Comparison of ENCODE assay signal across 1 cellular context in genomic region chr9:122223435-122223834, GRCh38.
TF ChIP-seq lines count a peak whose summit lies in the region.

No MANE protein-coding gene starts in this region.

TF ChIP-seq in K562, 482 proteins besides CTCF, POLR2A, EP300 and RAD21 (continued from another document):
- TF ChIP-seq, protein P1, sequence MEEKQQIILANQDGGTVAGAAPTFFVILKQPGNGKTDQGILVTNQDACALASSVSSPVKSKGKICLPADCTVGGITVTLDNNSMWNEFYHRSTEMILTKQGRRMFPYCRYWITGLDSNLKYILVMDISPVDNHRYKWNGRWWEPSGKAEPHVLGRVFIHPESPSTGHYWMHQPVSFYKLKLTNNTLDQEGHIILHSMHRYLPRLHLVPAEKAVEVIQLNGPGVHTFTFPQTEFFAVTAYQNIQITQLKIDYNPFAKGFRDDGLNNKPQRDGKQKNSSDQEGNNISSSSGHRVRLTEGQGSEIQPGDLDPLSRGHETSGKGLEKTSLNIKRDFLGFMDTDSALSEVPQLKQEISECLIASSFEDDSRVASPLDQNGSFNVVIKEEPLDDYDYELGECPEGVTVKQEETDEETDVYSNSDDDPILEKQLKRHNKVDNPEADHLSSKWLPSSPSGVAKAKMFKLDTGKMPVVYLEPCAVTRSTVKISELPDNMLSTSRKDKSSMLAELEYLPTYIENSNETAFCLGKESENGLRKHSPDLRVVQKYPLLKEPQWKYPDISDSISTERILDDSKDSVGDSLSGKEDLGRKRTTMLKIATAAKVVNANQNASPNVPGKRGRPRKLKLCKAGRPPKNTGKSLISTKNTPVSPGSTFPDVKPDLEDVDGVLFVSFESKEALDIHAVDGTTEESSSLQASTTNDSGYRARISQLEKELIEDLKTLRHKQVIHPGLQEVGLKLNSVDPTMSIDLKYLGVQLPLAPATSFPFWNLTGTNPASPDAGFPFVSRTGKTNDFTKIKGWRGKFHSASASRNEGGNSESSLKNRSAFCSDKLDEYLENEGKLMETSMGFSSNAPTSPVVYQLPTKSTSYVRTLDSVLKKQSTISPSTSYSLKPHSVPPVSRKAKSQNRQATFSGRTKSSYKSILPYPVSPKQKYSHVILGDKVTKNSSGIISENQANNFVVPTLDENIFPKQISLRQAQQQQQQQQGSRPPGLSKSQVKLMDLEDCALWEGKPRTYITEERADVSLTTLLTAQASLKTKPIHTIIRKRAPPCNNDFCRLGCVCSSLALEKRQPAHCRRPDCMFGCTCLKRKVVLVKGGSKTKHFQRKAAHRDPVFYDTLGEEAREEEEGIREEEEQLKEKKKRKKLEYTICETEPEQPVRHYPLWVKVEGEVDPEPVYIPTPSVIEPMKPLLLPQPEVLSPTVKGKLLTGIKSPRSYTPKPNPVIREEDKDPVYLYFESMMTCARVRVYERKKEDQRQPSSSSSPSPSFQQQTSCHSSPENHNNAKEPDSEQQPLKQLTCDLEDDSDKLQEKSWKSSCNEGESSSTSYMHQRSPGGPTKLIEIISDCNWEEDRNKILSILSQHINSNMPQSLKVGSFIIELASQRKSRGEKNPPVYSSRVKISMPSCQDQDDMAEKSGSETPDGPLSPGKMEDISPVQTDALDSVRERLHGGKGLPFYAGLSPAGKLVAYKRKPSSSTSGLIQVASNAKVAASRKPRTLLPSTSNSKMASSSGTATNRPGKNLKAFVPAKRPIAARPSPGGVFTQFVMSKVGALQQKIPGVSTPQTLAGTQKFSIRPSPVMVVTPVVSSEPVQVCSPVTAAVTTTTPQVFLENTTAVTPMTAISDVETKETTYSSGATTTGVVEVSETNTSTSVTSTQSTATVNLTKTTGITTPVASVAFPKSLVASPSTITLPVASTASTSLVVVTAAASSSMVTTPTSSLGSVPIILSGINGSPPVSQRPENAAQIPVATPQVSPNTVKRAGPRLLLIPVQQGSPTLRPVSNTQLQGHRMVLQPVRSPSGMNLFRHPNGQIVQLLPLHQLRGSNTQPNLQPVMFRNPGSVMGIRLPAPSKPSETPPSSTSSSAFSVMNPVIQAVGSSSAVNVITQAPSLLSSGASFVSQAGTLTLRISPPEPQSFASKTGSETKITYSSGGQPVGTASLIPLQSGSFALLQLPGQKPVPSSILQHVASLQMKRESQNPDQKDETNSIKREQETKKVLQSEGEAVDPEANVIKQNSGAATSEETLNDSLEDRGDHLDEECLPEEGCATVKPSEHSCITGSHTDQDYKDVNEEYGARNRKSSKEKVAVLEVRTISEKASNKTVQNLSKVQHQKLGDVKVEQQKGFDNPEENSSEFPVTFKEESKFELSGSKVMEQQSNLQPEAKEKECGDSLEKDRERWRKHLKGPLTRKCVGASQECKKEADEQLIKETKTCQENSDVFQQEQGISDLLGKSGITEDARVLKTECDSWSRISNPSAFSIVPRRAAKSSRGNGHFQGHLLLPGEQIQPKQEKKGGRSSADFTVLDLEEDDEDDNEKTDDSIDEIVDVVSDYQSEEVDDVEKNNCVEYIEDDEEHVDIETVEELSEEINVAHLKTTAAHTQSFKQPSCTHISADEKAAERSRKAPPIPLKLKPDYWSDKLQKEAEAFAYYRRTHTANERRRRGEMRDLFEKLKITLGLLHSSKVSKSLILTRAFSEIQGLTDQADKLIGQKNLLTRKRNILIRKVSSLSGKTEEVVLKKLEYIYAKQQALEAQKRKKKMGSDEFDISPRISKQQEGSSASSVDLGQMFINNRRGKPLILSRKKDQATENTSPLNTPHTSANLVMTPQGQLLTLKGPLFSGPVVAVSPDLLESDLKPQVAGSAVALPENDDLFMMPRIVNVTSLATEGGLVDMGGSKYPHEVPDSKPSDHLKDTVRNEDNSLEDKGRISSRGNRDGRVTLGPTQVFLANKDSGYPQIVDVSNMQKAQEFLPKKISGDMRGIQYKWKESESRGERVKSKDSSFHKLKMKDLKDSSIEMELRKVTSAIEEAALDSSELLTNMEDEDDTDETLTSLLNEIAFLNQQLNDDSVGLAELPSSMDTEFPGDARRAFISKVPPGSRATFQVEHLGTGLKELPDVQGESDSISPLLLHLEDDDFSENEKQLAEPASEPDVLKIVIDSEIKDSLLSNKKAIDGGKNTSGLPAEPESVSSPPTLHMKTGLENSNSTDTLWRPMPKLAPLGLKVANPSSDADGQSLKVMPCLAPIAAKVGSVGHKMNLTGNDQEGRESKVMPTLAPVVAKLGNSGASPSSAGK (IDR thresholded peaks at IDR 0.05), result no peak
- TF ChIP-seq DEAF1 (CRISPR knock-in tag; IDR thresholded peaks at IDR 0.05) (no peak), HNRNPH1 (optimal IDR thresholded peaks at IDR 0.05; ENCODE audit: low read depth, low read length) (no peak), ZNF175 (CRISPR knock-in tag; IDR thresholded peaks at IDR 0.05; ENCODE audit: low read depth) (no peak), TFE3 (CRISPR knock-in tag; IDR thresholded peaks at IDR 0.05) (no peak), ATF7 (IDR thresholded peaks at IDR 0.05) (no peak), GTF2E2 (tag; IDR thresholded peaks at IDR 0.05) (no peak), HMG20A (CRISPR knock-in tag; conservative IDR thresholded peaks at IDR 0.05) (no peak), MBD2 (IDR thresholded peaks at IDR 0.05; ENCODE audit: borderline replicate concordance, low read depth) (no peak), ESRRB (CRISPR knock-in tag; IDR thresholded peaks at IDR 0.05; ENCODE audit: borderline replicate concordance) (no peak), ZNF551 (CRISPR knock-in tag; IDR thresholded peaks at IDR 0.05) (no peak), NR3C1 (CRISPR knock-in tag; IDR thresholded peaks at IDR 0.05) (no peak), FOXK1 (CRISPR knock-in tag; IDR thresholded peaks at IDR 0.05; ENCODE audit: borderline replicate concordance) (no peak)
- TF ChIP-seq, protein P2, sequence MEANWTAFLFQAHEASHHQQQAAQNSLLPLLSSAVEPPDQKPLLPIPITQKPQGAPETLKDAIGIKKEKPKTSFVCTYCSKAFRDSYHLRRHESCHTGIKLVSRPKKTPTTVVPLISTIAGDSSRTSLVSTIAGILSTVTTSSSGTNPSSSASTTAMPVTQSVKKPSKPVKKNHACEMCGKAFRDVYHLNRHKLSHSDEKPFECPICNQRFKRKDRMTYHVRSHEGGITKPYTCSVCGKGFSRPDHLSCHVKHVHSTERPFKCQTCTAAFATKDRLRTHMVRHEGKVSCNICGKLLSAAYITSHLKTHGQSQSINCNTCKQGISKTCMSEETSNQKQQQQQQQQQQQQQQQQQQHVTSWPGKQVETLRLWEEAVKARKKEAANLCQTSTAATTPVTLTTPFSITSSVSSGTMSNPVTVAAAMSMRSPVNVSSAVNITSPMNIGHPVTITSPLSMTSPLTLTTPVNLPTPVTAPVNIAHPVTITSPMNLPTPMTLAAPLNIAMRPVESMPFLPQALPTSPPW (CRISPR knock-in tag; IDR thresholded peaks at IDR 0.05), result no peak
TF ChIP-seq in K562: peak in this region for 0.
